In the genomic region with DNA sequence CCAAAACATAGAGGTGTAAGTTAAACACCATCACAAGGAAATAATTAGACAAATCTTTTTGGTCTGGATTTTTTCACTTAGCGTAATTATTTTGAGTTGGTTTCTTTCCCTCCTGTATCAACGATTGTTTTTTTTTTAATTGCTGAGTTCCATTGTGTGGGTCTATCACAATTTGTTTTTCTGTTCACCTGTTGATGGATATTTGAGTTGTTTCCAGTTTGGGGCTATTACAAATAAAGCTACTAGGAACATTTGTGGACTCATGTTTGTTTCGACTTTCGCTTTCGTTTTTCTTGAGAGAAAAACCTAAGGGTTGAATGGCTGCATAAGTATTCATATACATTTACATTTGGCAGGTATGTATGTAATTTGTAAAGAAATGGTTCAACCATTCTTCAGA, we compare ENCODE assay signal across 12 cellular contexts. TPM values are rescaled to one million over a fixed set of nuclear protein-coding genes. Genes with fewer than 3 reads are reported as not detected.
DNase-seq lines count a peak whose midpoint lies in the region; ATAC-seq, FAIRE-seq and TF ChIP-seq lines count a peak whose summit lies in the region.
"Had no signal": no experiment of that assay in that cellular context is flagged by ENCODE, and none has a peak within 500 bp of the region (broad histone marks: within the 10 kb centered on the region; RNA-seq: fewer than 3 reads in every experiment).

No MANE protein-coding gene starts in this region.

- TF ChIP-seq EP300 in ovary (IDR thresholded peaks at IDR 0.05) = no peak

- H3K27ac ChIP-seq in OCI-LY3 (ENCODE audit: low read length) = peak overlapping the region; percentile 71
- no peak overlapping the region for H3K27ac ChIP-seq in astrocyte (ENCODE audit: low read depth, low read length)
- H3K27ac ChIP-seq in ovary = no peak overlapping the region
- H3K27ac ChIP-seq: epithelial cell of prostate, heart right ventricle, upper lobe of right lung had no signal

- 88 to 92% (median 90%) methylated on average over 5 of the region's 5 CpGs for WGBS in ovary, 3 donors

- H3K36me3 ChIP-seq in OCI-LY3 (replicated peaks; ENCODE audit: low read depth, low read length) (no peaks in the 10 kb centered on the region), astrocyte (ENCODE audit: insufficient read depth, low read length) (no peaks in the 10 kb centered on the region), ovary (no peaks in the 10 kb centered on the region)
- H3K36me3 ChIP-seq: heart right ventricle, upper lobe of right lung had no signal

- H3K27me3 ChIP-seq in OCI-LY3 (ENCODE audit: low read depth, low read length) = no peaks in the 10 kb centered on the region
- H3K27me3 ChIP-seq in astrocyte (ENCODE audit: insufficient read depth, low read length) = no peaks in the 10 kb centered on the region
- no peaks in the 10 kb centered on the region for H3K27me3 ChIP-seq in ovary
- H3K27me3 ChIP-seq: heart right ventricle, upper lobe of right lung had no signal

- H3K9me3 ChIP-seq in OCI-LY3 (ENCODE audit: insufficient read depth, low read length) = peaks cover 4% of the 10 kb centered on the region; the same call in 1 of the 2 replicates
- H3K9me3 ChIP-seq in astrocyte (ENCODE audit: insufficient read depth, low read depth, low read length) = no peaks in the 10 kb centered on the region
- no peaks in the 10 kb centered on the region for H3K9me3 ChIP-seq in ovary
- H3K9me3 ChIP-seq: heart right ventricle, upper lobe of right lung had no signal

- H3K4me2 ChIP-seq in OCI-LY3 (ENCODE audit: low read length) = peak overlapping the region; percentile 78
- no peak overlapping the region for H3K4me2 ChIP-seq in astrocyte (ENCODE audit: low read length)

- H4K20me1 ChIP-seq in OCI-LY3 (ENCODE audit: insufficient read depth, low read length) (no peaks in the 10 kb centered on the region), astrocyte (ENCODE audit: insufficient read depth, low read length) (no peaks in the 10 kb centered on the region)

- H3K4me3 ChIP-seq in OCI-LY3 (ENCODE audit: low read length) = peak overlapping the region; percentile 59
- no peak overlapping the region for H3K4me3 ChIP-seq in astrocyte (ENCODE audit: insufficient read depth, low read depth, low read length)
- H3K4me3 ChIP-seq in ovary = no peak overlapping the region
- H3K4me3 ChIP-seq: heart right ventricle, upper lobe of right lung had no signal

- no peaks in the 10 kb centered on the region for H3K27me3 Mint-ChIP-seq in stimulated activated naive CD8-positive, alpha-beta T cell treated with anti-CD3 and anti-CD28 coated beads, Interleukin-15, Interleukin-2, amounts not matched to agents 100 ng/mL and 50 ng/mL, for 24 hours
- H3K27me3 Mint-ChIP-seq in astrocyte (ENCODE audit: low read depth, unreplicated experiment) = peaks cover under 1% of the 10 kb centered on the region

- peak overlapping the region; percentile 65 for H2AFZ ChIP-seq in OCI-LY3 (ENCODE audit: low read depth, low read length)
- H2AFZ ChIP-seq in astrocyte (ENCODE audit: low read depth, low read length) = no peak overlapping the region

- H3K36me3 Mint-ChIP-seq in stimulated activated naive CD8-positive, alpha-beta T cell treated with anti-CD3 and anti-CD28 coated beads, Interleukin-15, Interleukin-2, amounts not matched to agents 100 ng/mL and 50 ng/mL, for 24 hours (ENCODE audit: low read depth) = no peaks in the 10 kb centered on the region
- H3K36me3 Mint-ChIP-seq in astrocyte (ENCODE audit: low read depth, unreplicated experiment) = no peaks in the 10 kb centered on the region

- H3K79me2 ChIP-seq in OCI-LY3 (ENCODE audit: low read length) (no peaks in the 10 kb centered on the region), astrocyte (ENCODE audit: insufficient read depth, low read length) (no peaks in the 10 kb centered on the region)

- intact Hi-C loops in ovary (cut with DNase I) = no loop called here

- peak overlapping the region; percentile 1 for H3K27ac Mint-ChIP-seq in stimulated activated naive CD8-positive, alpha-beta T cell treated with anti-CD3 and anti-CD28 coated beads, Interleukin-15, Interleukin-2, amounts not matched to agents 100 ng/mL and 50 ng/mL, for 24 hours
- no peak overlapping the region for H3K27ac Mint-ChIP-seq in astrocyte (ENCODE audit: unreplicated experiment)

- no peak for DNase-seq in stimulated activated naive CD8-positive, alpha-beta T cell treated with anti-CD3 and anti-CD28 coated beads, Interleukin-15, Interleukin-2, amounts not matched to agents 100 U/mL and 50 U/mL, for 24 hours
- no peak for DNase-seq in astrocyte (ENCODE audit: low read depth)
- DNase-seq in NCI-H510A (lab: John Stamatoyannopoulos, UW) = no peak
- DNase-seq in ovary = no peak
- DNase-seq in NCI-H2171 (lab: John Stamatoyannopoulos, UW) = no peak
- DNase-seq: heart right ventricle, NCI-H2081 treated with DMSO at 0.1 percent for 48 hours, upper lobe of right lung had no signal

- no peak for ATAC-seq in stimulated activated naive CD8-positive, alpha-beta T cell treated with anti-CD3 and anti-CD28 coated beads, Interleukin-15, Interleukin-2, amounts not matched to agents 100 U/mL and 50 U/mL, for 24 hours
- ATAC-seq in HG02938 (IDR thresholded peaks at IDR 0.05; ENCODE audit: unreplicated experiment) = no peak
- ATAC-seq: heart right ventricle, upper lobe of right lung had no signal

- TF ChIP-seq CTCF in OCI-LY3 (IDR thresholded peaks at IDR 0.05; ENCODE audit: low read depth, low read length) (no peak), astrocyte (IDR thresholded peaks at IDR 0.05; ENCODE audit: insufficient read depth, low read depth, low read length) (no peak), ovary (IDR thresholded peaks at IDR 0.05) (no peak)

- H3K4me1 Mint-ChIP-seq in stimulated activated naive CD8-positive, alpha-beta T cell treated with anti-CD3 and anti-CD28 coated beads, Interleukin-15, Interleukin-2, amounts not matched to agents 100 ng/mL and 50 ng/mL, for 24 hours (ENCODE audit: low read depth) = peaks cover 51% of the 10 kb centered on the region
- H3K4me1 Mint-ChIP-seq in astrocyte (ENCODE audit: low read depth, unreplicated experiment) = peaks cover 4% of the 10 kb centered on the region

- H3K4me1 ChIP-seq in OCI-LY3 (ENCODE audit: low read length) (peaks cover 96% of the 10 kb centered on the region), astrocyte (ENCODE audit: insufficient read depth, low read length) (no peaks in the 10 kb centered on the region), ovary (ENCODE audit: insufficient read depth) (peaks cover 1% of the 10 kb centered on the region)
- H3K4me1 ChIP-seq: upper lobe of right lung had no signal

- peak overlapping the region; percentile 57 for H3K9ac ChIP-seq in OCI-LY3 (ENCODE audit: low read length)
- no peak overlapping the region for H3K9ac ChIP-seq in astrocyte (ENCODE audit: low read length)

- TF ChIP-seq POLR2A in ovary (IDR thresholded peaks at IDR 0.05) = no peak

- FAIRE-seq in astrocyte (lab: Jason Lieb, UNC) = peak; percentile 13

- peak overlapping the region; percentile 17 for H3K4me3 Mint-ChIP-seq in stimulated activated naive CD8-positive, alpha-beta T cell treated with anti-CD3 and anti-CD28 coated beads, Interleukin-15, Interleukin-2, amounts not matched to agents 100 ng/mL and 50 ng/mL, for 24 hours
- H3K4me3 Mint-ChIP-seq in astrocyte (ENCODE audit: unreplicated experiment) = no peak overlapping the region

- no peaks in the 10 kb centered on the region for H3K9me3 Mint-ChIP-seq in stimulated activated naive CD8-positive, alpha-beta T cell treated with anti-CD3 and anti-CD28 coated beads, Interleukin-15, Interleukin-2, amounts not matched to agents 100 ng/mL and 50 ng/mL, for 24 hours
- H3K9me3 Mint-ChIP-seq in astrocyte (ENCODE audit: unreplicated experiment) = no peaks in the 10 kb centered on the region

RNA-seq across cellular contexts. Expression of a gene that starts 20.4 kb away (rescaled TPM):
- total RNA-seq in astrocyte (34.7 and 42.5 TPM in 2 replicates), ovary (10 to 100 TPM; 31.3 to 66.8 (median 43.4) TPM)
- polyA plus RNA-seq in ovary = 10 to 100 TPM in 1 of 2 donors, 1 to 10 TPM in 1; 9.1 to 17.1 TPM
